ENCODE assay signal across 21 cellular contexts in the genomic region with DNA sequence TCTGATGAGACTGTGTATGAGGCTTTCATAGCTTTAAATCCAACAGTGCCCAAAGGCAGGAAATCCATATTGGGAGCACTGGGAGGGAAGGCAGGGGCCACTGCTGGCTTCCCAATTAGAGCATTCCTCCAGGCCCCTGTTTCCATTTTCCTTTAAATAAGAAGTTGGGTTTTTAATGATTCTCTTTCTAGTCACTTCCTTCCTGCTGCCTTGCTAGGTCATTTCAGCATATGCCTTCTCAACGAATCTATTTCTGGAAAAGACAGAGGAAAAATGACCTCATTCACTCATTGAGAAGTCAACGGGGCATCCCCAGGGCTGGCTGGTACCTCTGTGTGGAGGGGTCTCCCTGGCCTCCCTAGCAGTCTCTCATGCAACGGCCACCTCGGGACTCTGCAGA.
"Had no signal": no experiment of that assay in that cellular context is flagged by ENCODE, and none has a peak within 500 bp of the region (broad histone marks: within the 10 kb centered on the region; RNA-seq: fewer than 3 reads in every experiment).

No MANE protein-coding gene starts in this region.

- H3K4me1 Mint-ChIP-seq: naive B cell; stimulated activated effector memory CD8-positive, alpha-beta T cell treated with anti-CD3 and anti-CD28 coated beads, Interleukin-12 subunit alpha, Interleukin-12 subunit beta, amount 100 ng/mL, for 72 hours had no signal

- H3K36me3 Mint-ChIP-seq: activated naive CD4-positive, alpha-beta T cell treated with anti-CD3 and anti-CD28 coated beads, Interleukin-2, amount 50 U/mL, for 72 hours; naive B cell; stimulated activated effector memory CD8-positive, alpha-beta T cell treated with anti-CD3 and anti-CD28 coated beads, Interleukin-12 subunit alpha, Interleukin-12 subunit beta, amount 100 ng/mL, for 72 hours had no signal

- FAIRE-seq: endometrium, TTC549, urothelium cell line had no signal

- H3K27ac Mint-ChIP-seq: activated CD4-positive, alpha-beta T cell treated with anti-CD3 and anti-CD28 coated beads, Interleukin-2, amount 10 ng/mL, durations not matched to agents 24 days and 14 days; activated CD8-positive, alpha-beta T cell treated with anti-CD3 and anti-CD28 coated beads, Interleukin-2, amount 10 ng/mL, durations not matched to agents 7 days and 5 days; activated naive CD4-positive, alpha-beta T cell treated with anti-CD3 and anti-CD28 coated beads, Interleukin-2, amount 50 U/mL, for 72 hours; naive B cell; stimulated activated effector memory CD8-positive, alpha-beta T cell treated with anti-CD3 and anti-CD28 coated beads, Interleukin-12 subunit alpha, Interleukin-12 subunit beta, amount 100 ng/mL, for 72 hours had no signal

- H3K36me3 ChIP-seq: neutrophil, tibial artery had no signal

- H3K27ac ChIP-seq: hepatocyte, neutrophil, tibial artery had no signal

- H3K79me2 ChIP-seq: hepatocyte had no signal

- H3K9me3 Mint-ChIP-seq: activated naive CD4-positive, alpha-beta T cell treated with anti-CD3 and anti-CD28 coated beads, Interleukin-2, amount 50 U/mL, for 72 hours; naive B cell; stimulated activated effector memory CD8-positive, alpha-beta T cell treated with anti-CD3 and anti-CD28 coated beads, Interleukin-12 subunit alpha, Interleukin-12 subunit beta, amount 100 ng/mL, for 72 hours had no signal

- H3K9me3 ChIP-seq: neutrophil, tibial artery had no signal

- DNase-seq: activated CD4-positive, alpha-beta T cell treated with anti-CD3 and anti-CD28 coated beads, Interleukin-2, amount 10 ng/mL, durations not matched to agents 24 days and 14 days; activated CD4-positive, CD25-positive, alpha-beta regulatory T cell; activated CD8-positive, alpha-beta memory T cell treated with anti-CD3 and anti-CD28 coated beads, Interleukin-2, amount 50 U/mL, for 4 hours; activated CD8-positive, alpha-beta T cell treated with anti-CD3 and anti-CD28 coated beads, Interleukin-2, amount 10 ng/mL, durations not matched to agents 7 days and 5 days; activated effector memory CD4-positive, alpha-beta T cell treated with anti-CD3 and anti-CD28 coated beads, Interleukin-2, amount 50 U/mL, for 16 hours; activated T-cell treated with anti-CD3 and anti-CD28 coated beads, Interleukin-2, amount 50 U/mL, for 48 hours; islet precursor cell; naive B cell; retina; stimulated activated CD4-positive, alpha-beta T cell treated with anti-CD3 and anti-CD28 coated beads, Interleukin-12 subunit alpha, Interleukin-12 subunit beta, amount 100 ng/mL, for 4 hours; stimulated activated CD4-positive, alpha-beta T cell treated with anti-CD3 and anti-CD28 coated beads, Interleukin-2, amount 100 ng/mL, for 24 hours; tibial artery had no signal

- H3K4me3 ChIP-seq: hepatocyte, lung, tibial artery had no signal

- H3K4me2 ChIP-seq: hepatocyte had no signal

- H2AFZ ChIP-seq: hepatocyte had no signal

- ATAC-seq: activated CD8-positive, alpha-beta T cell treated with anti-CD3 and anti-CD28 coated beads, Interleukin-2, amount 10 ng/mL, durations not matched to agents 7 days and 5 days; activated naive CD4-positive, alpha-beta T cell treated with anti-CD3 and anti-CD28 coated beads, Interleukin-2, amount 50 U/mL, for 72 hours; esophagus mucosa; stimulated activated effector memory CD8-positive, alpha-beta T cell treated with anti-CD3 and anti-CD28 coated beads, Interleukin-12 subunit alpha, Interleukin-12 subunit beta, amount 100 ng/mL, for 72 hours had no signal

- H3K4me3 Mint-ChIP-seq: activated CD4-positive, alpha-beta T cell treated with anti-CD3 and anti-CD28 coated beads, Interleukin-2, amount 10 ng/mL, durations not matched to agents 24 days and 14 days; activated CD8-positive, alpha-beta T cell treated with anti-CD3 and anti-CD28 coated beads, Interleukin-2, amount 10 ng/mL, durations not matched to agents 7 days and 5 days; stimulated activated effector memory CD8-positive, alpha-beta T cell treated with anti-CD3 and anti-CD28 coated beads, Interleukin-12 subunit alpha, Interleukin-12 subunit beta, amount 100 ng/mL, for 72 hours had no signal

- H3K27me3 ChIP-seq: hepatocyte, neutrophil, tibial artery had no signal
